ENCODE assay signal across 8 cellular contexts in genomic region chr17:8041249-8041928, GRCh38. TPM values are rescaled to one million over a fixed set of nuclear protein-coding genes. Genes with fewer than 3 reads are reported as not detected.
DNase-seq lines count a peak whose midpoint lies in the region; ATAC-seq, FAIRE-seq and TF ChIP-seq lines count a peak whose summit lies in the region.

No MANE protein-coding gene starts in this region.

- TF ChIP-seq POLR2A in NB4 (IDR thresholded peaks at IDR 0.05; ENCODE audit: extremely low read depth, insufficient read length), result no peak

- ATAC-seq in HG02970 (IDR thresholded peaks at IDR 0.05; ENCODE audit: low FRiP score, unreplicated experiment), result no peak

- no peak overlapping the region for H3K27ac ChIP-seq in VCaP

- FAIRE-seq in urothelium cell line (lab: Jason Lieb, UNC), result no peak

- peak; percentile 36 for DNase-seq in activated CD8-positive, alpha-beta memory T cell treated with anti-CD3 and anti-CD28 coated beads, Interleukin-2, amount 50 U/mL, for 4 hours
- DNase-seq in activated CD8-positive, alpha-beta memory T cell treated with anti-CD3 and anti-CD28 coated beads for 24 hours, result no peak
- peak; percentile 85 for DNase-seq in NB4 (ENCODE audit: low read depth)
- peak; percentile 84 for DNase-seq in epithelial cell of esophagus (ENCODE audit: low read depth)
- DNase-seq in mesenteric fat pad (ENCODE audit: low spot score), result peak; percentile 41
- DNase-seq in urothelium cell line (ENCODE audit: low spot score), result peak; percentile 44

- TF ChIP-seq CTCF in NB4 (IDR thresholded peaks at IDR 0.05; ENCODE audit: low read depth, low read length) (peak; percentile 34), VCaP (conservative IDR thresholded peaks at IDR 0.05) (peak; percentile 72), epithelial cell of esophagus (IDR thresholded peaks at IDR 0.05; ENCODE audit: insufficient read depth, low read depth, low read length, missing control alignments) (peak; percentile 80)

- H3K4me3 ChIP-seq in NB4 (ENCODE audit: low read depth, low read length), result no peak overlapping the region
- no peak overlapping the region for H3K4me3 ChIP-seq in epithelial cell of esophagus (ENCODE audit: low read length)

RNA-seq across cellular contexts. Expression of gene ALOX15B, which starts 2.5 kb away (rescaled TPM):
- total RNA-seq in mesenteric fat pad, result 2.9 TPM

RNA-seq across cellular contexts. Expression of gene GUCY2D, which starts 39.0 kb away (rescaled TPM):
- not detected for total RNA-seq in mesenteric fat pad

RNA-seq across cellular contexts. Expression of gene ALOX12B, which starts 46.1 kb away (rescaled TPM):
- total RNA-seq in mesenteric fat pad, result not detected
